9 cellular contexts compared by ENCODE assay signal in the genomic region with DNA sequence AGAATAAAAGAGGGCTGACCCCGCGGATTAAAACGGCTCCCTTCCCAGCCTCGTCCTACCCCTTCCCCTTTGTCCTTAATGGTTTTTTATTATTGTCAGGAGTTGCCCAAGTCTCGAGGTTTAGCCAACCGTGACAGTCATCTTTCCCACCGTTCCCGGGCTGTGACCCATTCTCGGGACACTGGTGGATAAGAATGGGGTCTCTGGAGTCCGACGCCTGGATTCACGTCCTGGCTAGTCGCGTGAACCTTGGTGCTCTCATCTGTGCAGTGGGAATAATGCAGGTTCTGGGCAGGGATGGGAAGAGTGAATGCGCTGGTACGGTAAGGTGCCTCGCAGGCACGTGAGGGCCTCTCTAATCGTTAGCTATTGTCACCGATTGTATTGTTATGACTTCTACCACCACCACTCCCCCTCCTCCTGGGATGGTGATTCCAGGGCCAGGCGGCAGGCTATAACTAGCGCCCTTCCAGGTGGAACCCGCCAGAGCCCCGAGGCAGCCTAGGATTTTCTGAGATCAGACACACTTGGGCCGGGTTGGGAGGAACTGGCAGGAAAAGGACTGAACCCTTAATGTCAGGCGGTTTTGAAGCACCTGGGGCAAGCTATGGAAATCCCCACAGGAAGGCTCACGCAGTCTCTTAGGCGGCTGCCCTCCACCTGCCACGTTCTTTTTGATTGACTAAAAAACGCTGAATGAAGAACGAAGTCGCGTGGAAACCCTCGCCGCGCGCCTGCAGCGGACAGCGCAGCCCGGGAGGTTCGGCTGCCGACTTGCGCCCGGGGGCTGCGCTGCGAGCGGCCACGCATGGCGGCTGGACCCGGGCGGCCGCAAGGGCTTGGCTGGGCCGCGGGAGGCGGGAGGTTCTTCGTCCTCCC. TPM values are rescaled to one million over a fixed set of nuclear protein-coding genes. Genes with fewer than 3 reads are reported as not detected.
DNase-seq lines count a peak whose midpoint lies in the region; ATAC-seq and FAIRE-seq lines count a peak whose summit lies in the region.
"Had no signal": no experiment of that assay in that cellular context is flagged by ENCODE, and none has a peak within 500 bp of the region (broad histone marks: within the 10 kb centered on the region; RNA-seq: fewer than 3 reads in every experiment).

No MANE protein-coding gene starts in this region.

- H3K4me3 Mint-ChIP-seq in activated T-cell treated with anti-CD3 and anti-CD28 coated beads, Interleukin-2, amount 50 U/mL, for 24 hours, result peak overlapping the region; percentile 94

- H3K9me3 ChIP-seq in HUES48 (ENCODE audit: control insufficient read depth, insufficient read depth, low read length), result no peaks in the 10 kb centered on the region
- no peaks in the 10 kb centered on the region for H3K9me3 ChIP-seq in right cardiac atrium (ENCODE audit: control insufficient read depth, low read length)
- no peaks in the 10 kb centered on the region for H3K9me3 ChIP-seq in small intestine (ENCODE audit: control insufficient read depth, low read depth)

- peaks cover 69% of the 10 kb centered on the region for H3K27me3 ChIP-seq in HUES48 (ENCODE audit: control insufficient read depth, insufficient read depth, low read length)
- no peaks in the 10 kb centered on the region for H3K27me3 ChIP-seq in right cardiac atrium (ENCODE audit: control insufficient read depth, insufficient read depth)
- peaks cover 0 to 14% of the 10 kb centered on the region in 2 donors for H3K27me3 ChIP-seq in small intestine (ENCODE audit: control insufficient read depth in 2 of 2, insufficient read depth in 2 of 2, low read length in 2 of 2)

- H3K9me3 Mint-ChIP-seq in activated T-cell treated with anti-CD3 and anti-CD28 coated beads, Interleukin-2, amount 50 U/mL, for 24 hours, result no peaks in the 10 kb centered on the region

- no peak for ATAC-seq in right cardiac atrium

- H3K9ac ChIP-seq in HUES48 (ENCODE audit: low read depth, low read length), result no peak overlapping the region

- 10% methylated on average over 56 of the region's 56 CpGs for WGBS in right cardiac atrium
- 10 to 16% (median 12%) methylated on average over 47 to 56 of the region's 56 CpGs for WGBS in small intestine, 3 donors

- intact Hi-C loops in right cardiac atrium (cut with DNase I), result loop anchor here (2.0 to 10.0 kb wide), 3 partner anchors 706 to 969 kb away; no protein-coding TSS in a partner anchor

- H3K27me3 Mint-ChIP-seq in activated T-cell treated with anti-CD3 and anti-CD28 coated beads, Interleukin-2, amount 50 U/mL, for 24 hours, result peaks cover 8% of the 10 kb centered on the region

- peak overlapping the region; percentile 77 for H3K4me3 ChIP-seq in HUES48 (ENCODE audit: low read depth, low read length)
- peak overlapping the region; percentile 41 for H3K4me3 ChIP-seq in right cardiac atrium (ENCODE audit: low read length)
- peak overlapping the region; percentile 12 to 49 for H3K4me3 ChIP-seq in small intestine (ENCODE audit: low read depth in 1 of 2, low read length in 2 of 2)

- peak overlapping the region; percentile 84 for H3K27ac Mint-ChIP-seq in activated T-cell treated with anti-CD3 and anti-CD28 coated beads, Interleukin-2, amount 50 U/mL, for 24 hours

- peaks cover 70% of the 10 kb centered on the region for H3K4me1 Mint-ChIP-seq in activated T-cell treated with anti-CD3 and anti-CD28 coated beads, Interleukin-2, amount 50 U/mL, for 24 hours (ENCODE audit: low read depth)

- H3K36me3 ChIP-seq in HUES48 (ENCODE audit: control insufficient read depth, insufficient read depth, low read length), result no peaks in the 10 kb centered on the region
- no peaks in the 10 kb centered on the region for H3K36me3 ChIP-seq in small intestine (ENCODE audit: control insufficient read depth in 2 of 2, insufficient read depth in 2 of 2, low read length in 2 of 2)

- peaks cover 24% of the 10 kb centered on the region for H3K36me3 Mint-ChIP-seq in activated T-cell treated with anti-CD3 and anti-CD28 coated beads, Interleukin-2, amount 50 U/mL, for 24 hours (ENCODE audit: low read depth)

- peaks cover 63% of the 10 kb centered on the region for H3K4me1 ChIP-seq in HUES48 (ENCODE audit: control insufficient read depth, insufficient read depth, low read length)
- no peaks in the 10 kb centered on the region for H3K4me1 ChIP-seq in right cardiac atrium (ENCODE audit: control insufficient read depth, insufficient read depth, low read length)
- no peaks in the 10 kb centered on the region for H3K4me1 ChIP-seq in small intestine (ENCODE audit: control insufficient read depth in 2 of 2, insufficient read depth in 1 of 2, low read depth in 1 of 2, low read length in 1 of 2)

- H3K27ac ChIP-seq in HUES48 (ENCODE audit: low read depth, low read length) (no peak overlapping the region), right cardiac atrium (ENCODE audit: low read length) (no peak overlapping the region), small intestine (ENCODE audit: low read depth in 1 of 2, low read length in 1 of 2) (peak overlapping the region in 1 of 2 donors; percentile 69)
- H3K27ac ChIP-seq: epithelial cell of prostate had no signal

- no peak for FAIRE-seq in small intestine (lab: Jason Lieb, UNC)

- peak; percentile 72 for DNase-seq in activated T-cell treated with anti-CD3 and anti-CD28 coated beads, Interleukin-2, amount 50 U/mL, for 24 hours
- peak in 1 of 3 donors; percentile 57 for DNase-seq in right cardiac atrium
- no peak for DNase-seq in small intestine
- DNase-seq in midbrain (lab: John Stamatoyannopoulos, UW), result no peak
- no peak for DNase-seq in ureter (ENCODE audit: low spot score)
- DNase-seq in NAMALWA (ENCODE audit: low spot score), result no peak
- no peak for DNase-seq in NOMO-1 treated with dmso at 0.1 percent for 144 hours (lab: John Stamatoyannopoulos, UW; ENCODE audit: unreplicated experiment)

RNA-seq across cellular contexts. Expression of a gene that starts 2.7 kb away (rescaled TPM):
- 1 to 10 TPM; 1.1 to 2.6 (median 2.1) TPM for total RNA-seq in right cardiac atrium
- 0.93 TPM for polyA plus RNA-seq in right cardiac atrium
- polyA plus RNA-seq in small intestine, result under 1 TPM; 0.22 to 0.85 (median 0.54) TPM
- total RNA-seq in ureter, result 1.8 TPM
